17 cellular contexts compared by ENCODE assay signal in genomic region chrX:107576841-107577240, GRCh38. TPM values are rescaled to one million over a fixed set of nuclear protein-coding genes. Genes with fewer than 3 reads are reported as not detected.
A peak's percentile ranks its signal among the peaks of the same experiment; 100 is the strongest.
DNase-seq lines count a peak whose midpoint lies in the region; ATAC-seq and TF ChIP-seq lines count a peak whose summit lies in the region.
"Had no signal": no experiment of that assay in that cellular context is flagged by ENCODE, and none has a peak within 500 bp of the region (broad histone marks: within the 10 kb centered on the region; RNA-seq: fewer than 3 reads in every experiment).

No MANE protein-coding gene starts in this region.

- POLR2A ChIA-PET in activated CD4-positive, alpha-beta T cell treated with anti-CD3 and anti-CD28 coated beads for 36 hours (lab: Charles Lee): no interaction called here

- H3K79me2 ChIP-seq in MM.1S (ENCODE audit: low read length): no peaks in the 10 kb centered on the region

- no peaks in the 10 kb centered on the region for H3K36me3 Mint-ChIP-seq in activated CD4-positive, alpha-beta T cell treated with anti-CD3 and anti-CD28 coated beads for 36 hours (ENCODE audit: low read depth)
- H3K36me3 Mint-ChIP-seq in activated T-cell treated with anti-CD3 and anti-CD28 coated beads, Interleukin-2, amount 50 U/mL, for 72 hours (ENCODE audit: insufficient read depth in 2 of 2): peaks cover 0 to 2% of the 10 kb centered on the region in 2 donors
- H3K36me3 Mint-ChIP-seq: activated naive CD4-positive, alpha-beta T cell treated with anti-CD3 and anti-CD28 coated beads, Interleukin-2, amount 50 U/mL, for 24 hours; CD8-positive, alpha-beta T cell had no signal

- H3K4me3 ChIP-seq in WERI-Rb-1 (ENCODE audit: low read depth, low read length) (no peak overlapping the region), MM.1S (ENCODE audit: low read length) (no peak overlapping the region)
- H3K4me3 ChIP-seq: MG63, pancreas, spleen, thyroid gland had no signal

- H3F3A ChIP-seq in MM.1S (ENCODE audit: insufficient read depth, low read length): no peaks in the 10 kb centered on the region

- H3K9ac ChIP-seq in MM.1S (ENCODE audit: low read length): no peak overlapping the region

- H3K27ac Mint-ChIP-seq in activated CD4-positive, alpha-beta T cell treated with anti-CD3 and anti-CD28 coated beads for 36 hours: no peak overlapping the region
- no peak overlapping the region for H3K27ac Mint-ChIP-seq in activated T-cell treated with anti-CD3 and anti-CD28 coated beads, Interleukin-2, amount 50 U/mL, for 72 hours
- H3K27ac Mint-ChIP-seq: activated naive CD4-positive, alpha-beta T cell treated with anti-CD3 and anti-CD28 coated beads, Interleukin-2, amount 50 U/mL, for 24 hours; CD8-positive, alpha-beta T cell had no signal

- H3K4me2 ChIP-seq in MM.1S (ENCODE audit: low read depth, low read length): no peak overlapping the region

- H3K36me3 ChIP-seq in WERI-Rb-1 (no peaks in the 10 kb centered on the region), MM.1S (replicated peaks; ENCODE audit: insufficient read depth, low read length) (no peaks in the 10 kb centered on the region)
- H3K36me3 ChIP-seq: MG63, pancreas, spleen, thyroid gland had no signal

- intact Hi-C loops in activated CD4-positive, alpha-beta T cell treated with anti-CD3 and anti-CD28 coated beads for 36 hours (cut with DNase I, micrococcal nuclease): no loop called here

- H3K4me3 Mint-ChIP-seq in activated CD4-positive, alpha-beta T cell treated with anti-CD3 and anti-CD28 coated beads for 36 hours: no peak overlapping the region
- no peak overlapping the region for H3K4me3 Mint-ChIP-seq in activated T-cell treated with anti-CD3 and anti-CD28 coated beads, Interleukin-2, amount 50 U/mL, for 72 hours
- H3K4me3 Mint-ChIP-seq: activated naive CD4-positive, alpha-beta T cell treated with anti-CD3 and anti-CD28 coated beads, Interleukin-2, amount 50 U/mL, for 24 hours; CD8-positive, alpha-beta T cell had no signal

- H4K20me1 ChIP-seq in MM.1S (ENCODE audit: insufficient read depth, low read length): no peaks in the 10 kb centered on the region

- H3K4me1 ChIP-seq in MM.1S (ENCODE audit: low read length): no peaks in the 10 kb centered on the region
- H3K4me1 ChIP-seq: pancreas, spleen, thyroid gland had no signal

- no peaks in the 10 kb centered on the region for H3K9me2 ChIP-seq in MM.1S (replicated peaks; ENCODE audit: insufficient read depth, low read length)

- CTCF ChIA-PET in activated CD4-positive, alpha-beta T cell treated with anti-CD3 and anti-CD28 coated beads for 36 hours (lab: Charles Lee): no interaction called here

- no peaks in the 10 kb centered on the region for H3K9me3 ChIP-seq in WERI-Rb-1 (ENCODE audit: severe bottlenecking)
- no peaks in the 10 kb centered on the region for H3K9me3 ChIP-seq in MM.1S (replicated peaks; ENCODE audit: insufficient read depth, low read length)
- H3K9me3 ChIP-seq: pancreas, thyroid gland had no signal

- H3K4me1 Mint-ChIP-seq in activated CD4-positive, alpha-beta T cell treated with anti-CD3 and anti-CD28 coated beads for 36 hours: no peaks in the 10 kb centered on the region
- peaks cover 7% of the 10 kb centered on the region for H3K4me1 Mint-ChIP-seq in activated T-cell treated with anti-CD3 and anti-CD28 coated beads, Interleukin-2, amount 50 U/mL, for 72 hours (ENCODE audit: low read depth)
- H3K4me1 Mint-ChIP-seq: activated naive CD4-positive, alpha-beta T cell treated with anti-CD3 and anti-CD28 coated beads, Interleukin-2, amount 50 U/mL, for 24 hours had no signal

- H3K9me3 Mint-ChIP-seq in activated CD4-positive, alpha-beta T cell treated with anti-CD3 and anti-CD28 coated beads for 36 hours (ENCODE audit: low read depth): no peaks in the 10 kb centered on the region
- peaks cover 2 to 3% of the 10 kb centered on the region in 2 donors for H3K9me3 Mint-ChIP-seq in activated T-cell treated with anti-CD3 and anti-CD28 coated beads, Interleukin-2, amount 50 U/mL, for 72 hours
- H3K9me3 Mint-ChIP-seq: activated naive CD4-positive, alpha-beta T cell treated with anti-CD3 and anti-CD28 coated beads, Interleukin-2, amount 50 U/mL, for 24 hours; CD8-positive, alpha-beta T cell had no signal

- DNase-seq in activated CD4-positive, alpha-beta T cell treated with anti-CD3 and anti-CD28 coated beads for 36 hours: peak; percentile 13
- DNase-seq in activated CD4-positive, alpha-beta T cell treated with anti-CD3 and anti-CD28 coated beads for 4 hours: no peak
- DNase-seq in activated T-cell treated with anti-CD3 and anti-CD28 coated beads, Interleukin-2, amount 50 U/mL, for 72 hours: peak; percentile 9 to 32
- no peak for DNase-seq in WERI-Rb-1
- DNase-seq in MM.1S: no peak
- no peak for DNase-seq in activated CD4-positive, CD25-positive, alpha-beta regulatory T cell treated with anti-CD3 and anti-CD28 coated beads, Interleukin-2, amount 50 U/mL, for 72 hours
- DNase-seq: CD8-positive, alpha-beta T cell; kidney; MG63; OCI-M1; spleen; thyroid gland had no signal

- no peak for TF ChIP-seq CTCF in WERI-Rb-1 (IDR thresholded peaks at IDR 0.05; ENCODE audit: low read depth, low read length)
- no peak for TF ChIP-seq CTCF in MM.1S (IDR thresholded peaks at IDR 0.05; ENCODE audit: low read length)

- no peak overlapping the region for H2AFZ ChIP-seq in MM.1S (ENCODE audit: low read length)

- H3K27me3 Mint-ChIP-seq in activated CD4-positive, alpha-beta T cell treated with anti-CD3 and anti-CD28 coated beads for 36 hours: no peaks in the 10 kb centered on the region
- H3K27me3 Mint-ChIP-seq in activated T-cell treated with anti-CD3 and anti-CD28 coated beads, Interleukin-2, amount 50 U/mL, for 72 hours (ENCODE audit: low read depth): peaks cover 21% of the 10 kb centered on the region
- H3K27me3 Mint-ChIP-seq: activated naive CD4-positive, alpha-beta T cell treated with anti-CD3 and anti-CD28 coated beads, Interleukin-2, amount 50 U/mL, for 24 hours had no signal

- H3K27ac ChIP-seq in WERI-Rb-1: no peak overlapping the region
- H3K27ac ChIP-seq in MM.1S (ENCODE audit: low read length): no peak overlapping the region
- H3K27ac ChIP-seq: 22Rv1, pancreas, spleen, thyroid gland had no signal

- peak; percentile 51 for ATAC-seq in activated CD4-positive, alpha-beta T cell treated with anti-CD3 and anti-CD28 coated beads for 36 hours
- peak; percentile 90 for ATAC-seq in GM19395 (IDR thresholded peaks at IDR 0.05; ENCODE audit: unreplicated experiment)
- ATAC-seq in HG02938 (IDR thresholded peaks at IDR 0.05; ENCODE audit: unreplicated experiment): peak; percentile 83
- peak; percentile 87 to 89 for ATAC-seq in activated T-cell treated with anti-CD3 and anti-CD28 coated beads, Interleukin-2, amount 50 U/mL, for 72 hours (replicated peaks in 1 of 2)
- ATAC-seq: CD8-positive, alpha-beta T cell had no signal

- H3K27me3 ChIP-seq in WERI-Rb-1 (ENCODE audit: insufficient read depth, low read depth, severe bottlenecking) (no peaks in the 10 kb centered on the region), MM.1S (replicated peaks; ENCODE audit: insufficient read depth, low read length) (no peaks in the 10 kb centered on the region)
- H3K27me3 ChIP-seq: MG63, pancreas, spleen had no signal

RNA-seq across cellular contexts. Expression of gene PRPS1, which starts 51.5 kb away (rescaled TPM):
- 100 to 1,000 TPM; 112 to 141 TPM for total RNA-seq in activated CD4-positive, alpha-beta T cell treated with anti-CD3 and anti-CD28 coated beads for 36 hours
- total RNA-seq in activated T-cell treated with anti-CD3 and anti-CD28 coated beads, Interleukin-2, amount 50 U/mL, for 72 hours: 10 to 100 TPM; 85.2 to 88.2 TPM

Comparison
In these comparisons a context has a peak if more than half of its experiments do, and no peak if none do; other contexts are left out.
1. DNase-seq: peak in activated CD4-positive, alpha-beta T cell treated with anti-CD3 and anti-CD28 coated beads for 36 hours (single experiment) and activated T-cell treated with anti-CD3 and anti-CD28 coated beads, Interleukin-2, amount 50 U/mL, for 72 hours (2 of 2); none in activated CD4-positive, alpha-beta T cell treated with anti-CD3 and anti-CD28 coated beads for 4 hours (0 of 2), WERI-Rb-1 (single experiment), MM.1S (single experiment) and activated CD4-positive, CD25-positive, alpha-beta regulatory T cell treated with anti-CD3 and anti-CD28 coated beads, Interleukin-2, amount 50 U/mL, for 72 hours (single experiment).
2. Peak in every context shown above with its lines, with median percentiles within 50 percentile points of each other: ATAC-seq.